In the genomic region with DNA sequence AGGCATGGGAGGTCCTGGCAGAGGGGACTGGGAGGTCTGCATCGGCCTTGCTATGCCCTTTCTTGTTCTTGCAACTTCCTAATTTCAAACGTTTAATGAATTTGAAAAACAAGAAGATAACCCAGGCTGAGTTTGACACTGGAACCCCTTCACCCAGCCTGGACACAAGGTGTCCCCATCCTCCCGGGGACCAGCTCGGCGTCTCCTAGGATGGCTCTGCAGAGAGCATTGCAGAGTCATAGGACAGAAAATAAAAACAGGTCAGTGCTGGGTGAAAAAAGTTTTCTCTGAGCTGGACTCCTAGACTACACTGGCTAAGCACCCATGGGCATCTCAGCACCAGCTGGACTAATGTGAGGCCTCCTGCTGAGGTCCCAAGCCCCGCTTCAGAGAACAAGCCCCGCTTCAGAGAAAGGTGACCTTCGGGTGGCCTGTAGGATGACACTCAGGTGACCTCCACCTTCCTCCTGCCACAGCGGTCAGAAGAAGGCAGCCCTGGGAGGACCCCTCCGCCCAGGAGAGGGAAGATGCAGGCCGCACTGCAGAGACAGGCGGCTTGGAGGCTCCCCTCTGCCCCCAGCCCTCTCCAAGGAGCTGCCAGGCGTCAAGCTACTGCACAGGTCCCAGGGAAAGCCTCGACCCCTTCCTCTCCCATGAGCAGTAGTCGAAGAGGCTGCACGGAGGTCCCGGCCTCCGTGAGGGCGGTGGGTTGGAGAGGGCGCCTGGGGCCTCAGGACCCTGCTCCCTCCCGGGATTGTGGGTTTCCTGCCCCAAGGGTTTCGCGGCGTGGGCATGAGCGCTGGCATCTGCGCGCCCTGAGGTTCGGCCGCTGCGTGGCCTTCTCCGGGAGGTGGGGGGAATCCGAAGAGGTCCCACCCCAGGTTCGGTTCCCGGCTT, we compare ENCODE assay signal across 1 cellular context.
TF ChIP-seq lines count a peak whose summit lies in the region.

No MANE protein-coding gene starts in this region.

TF ChIP-seq in HepG2, 621 proteins besides CTCF, POLR2A, EP300 and RAD21 (continued from another document):
- TF ChIP-seq, protein P1, sequence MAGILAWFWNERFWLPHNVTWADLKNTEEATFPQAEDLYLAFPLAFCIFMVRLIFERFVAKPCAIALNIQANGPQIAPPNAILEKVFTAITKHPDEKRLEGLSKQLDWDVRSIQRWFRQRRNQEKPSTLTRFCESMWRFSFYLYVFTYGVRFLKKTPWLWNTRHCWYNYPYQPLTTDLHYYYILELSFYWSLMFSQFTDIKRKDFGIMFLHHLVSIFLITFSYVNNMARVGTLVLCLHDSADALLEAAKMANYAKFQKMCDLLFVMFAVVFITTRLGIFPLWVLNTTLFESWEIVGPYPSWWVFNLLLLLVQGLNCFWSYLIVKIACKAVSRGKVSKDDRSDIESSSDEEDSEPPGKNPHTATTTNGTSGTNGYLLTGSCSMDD (CRISPR knock-in tag; IDR thresholded peaks at IDR 0.05): no peak
- TF ChIP-seq ZNF670 (CRISPR knock-in tag; IDR thresholded peaks at IDR 0.05; ENCODE audit: borderline replicate concordance): no peak
- TF ChIP-seq, protein P2, sequence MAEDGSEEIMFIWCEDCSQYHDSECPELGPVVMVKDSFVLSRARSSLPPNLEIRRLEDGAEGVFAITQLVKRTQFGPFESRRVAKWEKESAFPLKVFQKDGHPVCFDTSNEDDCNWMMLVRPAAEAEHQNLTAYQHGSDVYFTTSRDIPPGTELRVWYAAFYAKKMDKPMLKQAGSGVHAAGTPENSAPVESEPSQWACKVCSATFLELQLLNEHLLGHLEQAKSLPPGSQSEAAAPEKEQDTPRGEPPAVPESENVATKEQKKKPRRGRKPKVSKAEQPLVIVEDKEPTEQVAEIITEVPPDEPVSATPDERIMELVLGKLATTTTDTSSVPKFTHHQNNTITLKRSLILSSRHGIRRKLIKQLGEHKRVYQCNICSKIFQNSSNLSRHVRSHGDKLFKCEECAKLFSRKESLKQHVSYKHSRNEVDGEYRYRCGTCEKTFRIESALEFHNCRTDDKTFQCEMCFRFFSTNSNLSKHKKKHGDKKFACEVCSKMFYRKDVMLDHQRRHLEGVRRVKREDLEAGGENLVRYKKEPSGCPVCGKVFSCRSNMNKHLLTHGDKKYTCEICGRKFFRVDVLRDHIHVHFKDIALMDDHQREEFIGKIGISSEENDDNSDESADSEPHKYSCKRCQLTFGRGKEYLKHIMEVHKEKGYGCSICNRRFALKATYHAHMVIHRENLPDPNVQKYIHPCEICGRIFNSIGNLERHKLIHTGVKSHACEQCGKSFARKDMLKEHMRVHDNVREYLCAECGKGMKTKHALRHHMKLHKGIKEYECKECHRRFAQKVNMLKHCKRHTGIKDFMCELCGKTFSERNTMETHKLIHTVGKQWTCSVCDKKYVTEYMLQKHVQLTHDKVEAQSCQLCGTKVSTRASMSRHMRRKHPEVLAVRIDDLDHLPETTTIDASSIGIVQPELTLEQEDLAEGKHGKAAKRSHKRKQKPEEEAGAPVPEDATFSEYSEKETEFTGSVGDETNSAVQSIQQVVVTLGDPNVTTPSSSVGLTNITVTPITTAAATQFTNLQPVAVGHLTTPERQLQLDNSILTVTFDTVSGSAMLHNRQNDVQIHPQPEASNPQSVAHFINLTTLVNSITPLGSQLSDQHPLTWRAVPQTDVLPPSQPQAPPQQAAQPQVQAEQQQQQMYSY (CRISPR knock-in tag; IDR thresholded peaks at IDR 0.05): no peak
- TF ChIP-seq, protein P3, sequence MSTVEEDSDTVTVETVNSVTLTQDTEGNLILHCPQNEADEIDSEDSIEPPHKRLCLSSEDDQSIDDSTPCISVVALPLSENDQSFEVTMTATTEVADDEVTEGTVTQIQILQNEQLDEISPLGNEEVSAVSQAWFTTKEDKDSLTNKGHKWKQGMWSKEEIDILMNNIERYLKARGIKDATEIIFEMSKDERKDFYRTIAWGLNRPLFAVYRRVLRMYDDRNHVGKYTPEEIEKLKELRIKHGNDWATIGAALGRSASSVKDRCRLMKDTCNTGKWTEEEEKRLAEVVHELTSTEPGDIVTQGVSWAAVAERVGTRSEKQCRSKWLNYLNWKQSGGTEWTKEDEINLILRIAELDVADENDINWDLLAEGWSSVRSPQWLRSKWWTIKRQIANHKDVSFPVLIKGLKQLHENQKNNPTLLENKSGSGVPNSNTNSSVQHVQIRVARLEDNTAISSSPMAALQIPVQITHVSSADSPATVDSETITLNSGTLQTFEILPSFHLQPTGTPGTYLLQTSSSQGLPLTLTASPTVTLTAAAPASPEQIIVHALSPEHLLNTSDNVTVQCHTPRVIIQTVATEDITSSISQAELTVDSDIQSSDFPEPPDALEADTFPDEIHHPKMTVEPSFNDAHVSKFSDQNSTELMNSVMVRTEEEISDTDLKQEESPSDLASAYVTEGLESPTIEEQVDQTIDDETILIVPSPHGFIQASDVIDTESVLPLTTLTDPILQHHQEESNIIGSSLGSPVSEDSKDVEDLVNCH (CRISPR knock-in tag; IDR thresholded peaks at IDR 0.05): no peak
- no peak for TF ChIP-seq CREB3 (CRISPR knock-in tag; IDR thresholded peaks at IDR 0.05)
- peak; percentile 71 for TF ChIP-seq STAG1 (CRISPR knock-in tag; IDR thresholded peaks at IDR 0.05)
- TF ChIP-seq ZNF75D (CRISPR knock-in tag; IDR thresholded peaks at IDR 0.05; ENCODE audit: borderline replicate concordance): no peak
- TF ChIP-seq EZH2 (conservative IDR thresholded peaks at IDR 0.05; ENCODE audit: low read depth, low read length): peak; percentile 61; the same call in 1 of the 2 replicates
- no peak for TF ChIP-seq LCORL (IDR thresholded peaks at IDR 0.05)
- no peak for TF ChIP-seq LCORL (CRISPR knock-in tag; IDR thresholded peaks at IDR 0.05)
